ENCODE assay signal across 13 cellular contexts in genomic region chr7:142795339-142795863, GRCh38. TPM values are rescaled to one million over a fixed set of nuclear protein-coding genes. Genes with fewer than 3 reads are reported as not detected.
DNase-seq lines count a peak whose midpoint lies in the region; ATAC-seq and TF ChIP-seq lines count a peak whose summit lies in the region.
"Had no signal": no experiment of that assay in that cellular context is flagged by ENCODE, and none has a peak within 500 bp of the region (broad histone marks: within the 10 kb centered on the region; RNA-seq: fewer than 3 reads in every experiment).

No MANE protein-coding gene starts in this region.

- TF ChIP-seq CTCF in smooth muscle cell (IDR thresholded peaks at IDR 0.05; ENCODE audit: borderline replicate concordance, insufficient read depth, poor library complexity, severe bottlenecking) = no peak

- no peak overlapping the region for H3K4me2 ChIP-seq in smooth muscle cell
- no peak overlapping the region for H3K4me2 ChIP-seq in GM23248 (ENCODE audit: unreplicated experiment)

- H3K4me3 ChIP-seq in smooth muscle cell = no peak overlapping the region
- H3K4me3 ChIP-seq in GM23248 = no peak overlapping the region

- no peaks in the 10 kb centered on the region for H3K9me3 ChIP-seq in smooth muscle cell (replicated peaks; ENCODE audit: low read depth)
- H3K9me3 ChIP-seq in GM23248 (ENCODE audit: low read depth) = no peaks in the 10 kb centered on the region
- H3K9me3 ChIP-seq: gastrocnemius medialis had no signal

- no peaks in the 10 kb centered on the region for H3K9me2 ChIP-seq in GM23248 (ENCODE audit: insufficient read depth)

- DNase-seq in NK-92 treated with Interleukin-12 subunit alpha and Interleukin-12 subunit beta, amount 100 ng/mL, for 24 hours (lab: John Stamatoyannopoulos, UW) = peak; percentile 80
- DNase-seq in NK-92 (lab: John Stamatoyannopoulos, UW; ENCODE audit: unreplicated experiment) (no peak), iPS DF 19.7 (ENCODE audit: low read depth, low spot score) (peak; percentile 68), smooth muscle cell (lab: John Stamatoyannopoulos, UW; ENCODE audit: unreplicated experiment) (no peak), LoVo (ENCODE audit: low spot score) (no peak), GM23248 (no peak)
- DNase-seq in activated T-cell treated with anti-CD3 and anti-CD28 coated beads, Interleukin-2, amount 50 U/mL, for 4 hours = peak; percentile 70
- DNase-seq in stimulated activated naive CD8-positive, alpha-beta T cell treated with anti-CD3 and anti-CD28 coated beads, Interleukin-15, Interleukin-2, amounts not matched to agents 100 U/mL and 50 U/mL, for 24 hours = peak; percentile 60
- DNase-seq: aorta, gastrocnemius medialis had no signal

- H2AFZ ChIP-seq in smooth muscle cell (ENCODE audit: low read depth) (no peak overlapping the region), GM23248 (no peak overlapping the region)

- H3K27ac ChIP-seq in smooth muscle cell (ENCODE audit: low read depth) (no peak overlapping the region), GM23248 (no peak overlapping the region)
- H3K27ac ChIP-seq: gastrocnemius medialis had no signal

- peaks cover 58% of the 10 kb centered on the region for H3K36me3 Mint-ChIP-seq in activated T-cell treated with anti-CD3 and anti-CD28 coated beads, Interleukin-2, amount 50 U/mL, for 4 hours (ENCODE audit: insufficient read depth)

- peak; percentile 11 to 25 for ATAC-seq in activated T-cell treated with anti-CD3 and anti-CD28 coated beads, Interleukin-2, amount 50 U/mL, for 4 hours
- peak; percentile 48 for ATAC-seq in stimulated activated naive CD8-positive, alpha-beta T cell treated with anti-CD3 and anti-CD28 coated beads, Interleukin-15, Interleukin-2, amounts not matched to agents 100 U/mL and 50 U/mL, for 24 hours
- ATAC-seq: gastrocnemius medialis had no signal

- H3K79me2 ChIP-seq in smooth muscle cell (ENCODE audit: low read depth) (no peaks in the 10 kb centered on the region), GM23248 (ENCODE audit: insufficient read depth) (no peaks in the 10 kb centered on the region)

- no peaks in the 10 kb centered on the region for H4K20me1 ChIP-seq in smooth muscle cell (ENCODE audit: low read depth)
- no peaks in the 10 kb centered on the region for H4K20me1 ChIP-seq in GM23248 (ENCODE audit: insufficient read depth)

- H3K36me3 ChIP-seq in smooth muscle cell (ENCODE audit: low read depth) (no peaks in the 10 kb centered on the region), GM23248 (ENCODE audit: low read depth) (no peaks in the 10 kb centered on the region)
- H3K36me3 ChIP-seq: gastrocnemius medialis had no signal

- peak overlapping the region; percentile 99 for H3K4me3 Mint-ChIP-seq in activated T-cell treated with anti-CD3 and anti-CD28 coated beads, Interleukin-2, amount 50 U/mL, for 4 hours

- 34% methylated on average over 5 of the region's 5 CpGs for WGBS in smooth muscle cell (ENCODE audit: low lambda C conversion rate)
- 52 to 62% methylated on average over 4 to 5 of the region's 5 CpGs for WGBS in GM23248 (ENCODE audit: low coverage in 1 of 2, low lambda C conversion rate in 2 of 2, missing lambda C conversion rate in 2 of 2), 2 experiments

- H3K27me3 ChIP-seq in smooth muscle cell (ENCODE audit: low read depth) = peaks cover 73% of the 10 kb centered on the region
- peaks cover 86% of the 10 kb centered on the region for H3K27me3 ChIP-seq in GM23248 (replicated peaks; ENCODE audit: insufficient read depth)

- in situ Hi-C loops in GM23248 (cut with MboI) = no loop called here

- H3K9ac ChIP-seq in smooth muscle cell (ENCODE audit: low read depth) (no peak overlapping the region), GM23248 (no peak overlapping the region)

- no peaks in the 10 kb centered on the region for H3K27me3 Mint-ChIP-seq in activated T-cell treated with anti-CD3 and anti-CD28 coated beads, Interleukin-2, amount 50 U/mL, for 4 hours (ENCODE audit: low read depth)

- H3K4me1 Mint-ChIP-seq in activated T-cell treated with anti-CD3 and anti-CD28 coated beads, Interleukin-2, amount 50 U/mL, for 4 hours (ENCODE audit: low read depth) = peaks cover 63% of the 10 kb centered on the region

- peaks cover 9% of the 10 kb centered on the region for H3K4me1 ChIP-seq in smooth muscle cell (ENCODE audit: low read depth)
- peaks cover 4% of the 10 kb centered on the region; the same call in 1 of the 2 replicates for H3K4me1 ChIP-seq in GM23248 (ENCODE audit: insufficient read depth)

- H3F3A ChIP-seq in smooth muscle cell (ENCODE audit: low read depth) (no peaks in the 10 kb centered on the region), GM23248 (ENCODE audit: insufficient read depth) (no peaks in the 10 kb centered on the region)

- no peaks in the 10 kb centered on the region for H3K9me3 Mint-ChIP-seq in activated T-cell treated with anti-CD3 and anti-CD28 coated beads, Interleukin-2, amount 50 U/mL, for 4 hours
- H3K9me3 Mint-ChIP-seq: neural crest cell had no signal

RNA-seq across cellular contexts. Expression of gene PRSS2, which starts 24.6 kb away (rescaled TPM):
- total RNA-seq in activated T-cell treated with anti-CD3 and anti-CD28 coated beads, Interleukin-2, amount 50 U/mL, for 4 hours = 10 to 100 TPM; 18.0 to 30.0 (median 25.2) TPM
- not detected in 2 replicates for total RNA-seq in smooth muscle cell
- polyA plus RNA-seq in smooth muscle cell (not detected in 2 replicates), GM23248 (2016; fragmentation: Nextera tagmentation; extraction: Ambion mirVana) (not detected in 2 replicates)
- total RNA-seq in GM23248 (2014; rRNA removed; shearing (Covaris generic)) = not detected in 2 replicates
- total RNA-seq: A673, gastrocnemius medialis, neural crest cell, RPMI7951 had no signal

RNA-seq across cellular contexts. Expression of gene PRSS1, which starts 46.1 kb away (rescaled TPM):
- total RNA-seq in activated T-cell treated with anti-CD3 and anti-CD28 coated beads, Interleukin-2, amount 50 U/mL, for 4 hours = 10 to 100 TPM in 1 of 3 donors, 1 to 10 TPM in 2; 6.6 to 11.7 (median 9.2) TPM
- not detected in 2 replicates for total RNA-seq in smooth muscle cell
- polyA plus RNA-seq in smooth muscle cell (not detected in 2 replicates), GM23248 (2016; fragmentation: Nextera tagmentation; extraction: Ambion mirVana) (not detected in 2 replicates)
- not detected in 2 replicates for total RNA-seq in GM23248 (2014; rRNA removed; shearing (Covaris generic))
- total RNA-seq: A673, gastrocnemius medialis, neural crest cell, RPMI7951 had no signal

RNA-seq across cellular contexts. Expression of gene EPHB6, which starts 59.5 kb away (rescaled TPM):
- total RNA-seq in activated T-cell treated with anti-CD3 and anti-CD28 coated beads, Interleukin-2, amount 50 U/mL, for 4 hours = 1 to 10 TPM; 6.7 to 8.3 (median 8.0) TPM
- 4.8 and 15.9 TPM in 2 replicates for total RNA-seq in smooth muscle cell
- polyA plus RNA-seq in smooth muscle cell (12.6 and 21.1 TPM in 2 replicates), GM23248 (2016; fragmentation: Nextera tagmentation; extraction: Ambion mirVana) (0.98 and 1.2 TPM in 2 replicates)
- total RNA-seq in GM23248 (2014; rRNA removed; shearing (Covaris generic)) = 0.11 and 0.13 TPM in 2 replicates
- total RNA-seq: RPMI7951 had no signal

Comparison
In these comparisons a context has a peak if more than half of its experiments do, and no peak if none do; other contexts are left out.
1. DNase-seq: peak in NK-92 treated with Interleukin-12 subunit alpha and Interleukin-12 subunit beta, amount 100 ng/mL, for 24 hours (single experiment), activated T-cell treated with anti-CD3 and anti-CD28 coated beads, Interleukin-2, amount 50 U/mL, for 4 hours (single experiment), iPS DF 19.7 (single experiment) and stimulated activated naive CD8-positive, alpha-beta T cell treated with anti-CD3 and anti-CD28 coated beads, Interleukin-15, Interleukin-2, amounts not matched to agents 100 U/mL and 50 U/mL, for 24 hours (single experiment); none in NK-92 (single experiment), smooth muscle cell (single experiment), LoVo (single experiment) and GM23248 (single experiment).
2. RNA of gene PRSS2, which starts 24.6 kb away (total RNA-seq): 18.0 to 30.0 TPM in activated T-cell treated with anti-CD3 and anti-CD28 coated beads, Interleukin-2, amount 50 U/mL, for 4 hours; not detected in smooth muscle cell and not detected in GM23248; every median in the first group is over 10 times any median in the second.